In genomic region chr19:8451377-8451776, GRCh38 we compare ENCODE assay signal across 13 cellular contexts. TPM values are rescaled to one million over a fixed set of nuclear protein-coding genes. Genes with fewer than 3 reads are reported as not detected.
A peak's percentile ranks its signal among the peaks of the same experiment; 100 is the strongest.
DNase-seq lines count a peak whose midpoint lies in the region; ATAC-seq, FAIRE-seq and TF ChIP-seq lines count a peak whose summit lies in the region.
"Had no signal": no experiment of that assay in that cellular context is flagged by ENCODE, and none has a peak within 500 bp of the region (broad histone marks: within the 10 kb centered on the region; RNA-seq: fewer than 3 reads in every experiment).

No MANE protein-coding gene starts in this region.

- peaks cover 59% of the 10 kb centered on the region for H3K36me3 Mint-ChIP-seq in MCF 10A (ENCODE audit: insufficient read depth, unreplicated experiment)
- peaks cover 55% of the 10 kb centered on the region for H3K36me3 Mint-ChIP-seq in activated naive CD8-positive, alpha-beta T cell treated with anti-CD3 and anti-CD28 coated beads, Interleukin-2, amount 50 U/mL, for 24 hours (ENCODE audit: low read depth)

- no peak overlapping the region for H2BK12ac ChIP-seq in mesenchymal stem cell (ENCODE audit: low read length in 2 of 2)

- H3K4ac ChIP-seq in mesenchymal stem cell (ENCODE audit: low read depth in 1 of 2, low read length in 2 of 2), result no peak overlapping the region

- H3K9me3 ChIP-seq in breast epithelium (no peaks in the 10 kb centered on the region), mesenchymal stem cell (ENCODE audit: control insufficient read depth, low read length) (no peaks in the 10 kb centered on the region)

- no peak overlapping the region for H3K18ac ChIP-seq in mesenchymal stem cell (ENCODE audit: low read depth in 1 of 2, low read length in 2 of 2)

- H3K14ac ChIP-seq in mesenchymal stem cell (ENCODE audit: low read length in 2 of 2), result no peak overlapping the region

- BruUV-seq in MCF 10A (replicated peaks; lab: Mats Ljungman, UMichigan), result no TSS peak

- H2AFZ ChIP-seq in mesenchymal stem cell (ENCODE audit: low read depth, low read length), result no peak overlapping the region

- CTCF ChIA-PET in MCF 10A (lab: Yijun Ruan, JAX), result interaction anchor here (5.2 kb wide), 1 partner anchor 97 kb away, joined by 37 read pairs; no protein-coding TSS in a partner anchor

- no peaks in the 10 kb centered on the region for H3K9me3 Mint-ChIP-seq in MCF 10A (ENCODE audit: unreplicated experiment)
- H3K9me3 Mint-ChIP-seq in activated naive CD8-positive, alpha-beta T cell treated with anti-CD3 and anti-CD28 coated beads, Interleukin-2, amount 50 U/mL, for 24 hours, result no peaks in the 10 kb centered on the region

- TF ChIP-seq POLR2A in breast epithelium (IDR thresholded peaks at IDR 0.05) (no peak), erythroblast (IDR thresholded peaks at IDR 0.05; ENCODE audit: low read length) (no peak)

- H3K9ac ChIP-seq in mesenchymal stem cell (ENCODE audit: low read length), result peak overlapping the region; percentile 42

- TF ChIP-seq CTCF in MCF 10A (IDR thresholded peaks at IDR 0.05; ENCODE audit: unreplicated experiment) (no peak), breast epithelium (IDR thresholded peaks at IDR 0.05) (no peak)

- H3K4me1 ChIP-seq in breast epithelium (peaks cover 6 to 48% of the 10 kb centered on the region in 2 donors), mesenchymal stem cell (ENCODE audit: control insufficient read depth, insufficient read depth, low read depth, low read length) (peaks cover 43% of the 10 kb centered on the region)

- H3K23ac ChIP-seq in mesenchymal stem cell (ENCODE audit: low read length in 2 of 2), result no peak overlapping the region

- no peak for ATAC-seq in activated naive CD8-positive, alpha-beta T cell treated with anti-CD3 and anti-CD28 coated beads, Interleukin-2, amount 50 U/mL, for 24 hours
- no peak for ATAC-seq in esophagus mucosa
- ATAC-seq: left ventricle myocardium superior had no signal

- peak overlapping the region; percentile 31 for H3K4me2 ChIP-seq in mesenchymal stem cell (ENCODE audit: low read length, poor library complexity, severe bottlenecking)

- H4K8ac ChIP-seq in mesenchymal stem cell (ENCODE audit: low read length), result no peak overlapping the region

- no peak for FAIRE-seq in urothelium cell line (lab: Jason Lieb, UNC)

- no peak overlapping the region for H3K27ac ChIP-seq in breast epithelium
- H3K27ac ChIP-seq in mesenchymal stem cell (ENCODE audit: low read length, poor library complexity, severe bottlenecking), result peak overlapping the region; percentile 83

- peaks cover 42% of the 10 kb centered on the region for H3K4me1 Mint-ChIP-seq in MCF 10A (ENCODE audit: insufficient read depth, unreplicated experiment)
- peaks cover 80% of the 10 kb centered on the region for H3K4me1 Mint-ChIP-seq in activated naive CD8-positive, alpha-beta T cell treated with anti-CD3 and anti-CD28 coated beads, Interleukin-2, amount 50 U/mL, for 24 hours

- no peaks in the 10 kb centered on the region for H3K36me3 ChIP-seq in breast epithelium
- H3K36me3 ChIP-seq in mesenchymal stem cell (ENCODE audit: control insufficient read depth in 1 of 2, insufficient read depth in 2 of 2, low read depth in 1 of 2, low read length in 2 of 2), result peaks cover 13 to 30% of the 10 kb centered on the region in 2 experiments

- 77% methylated on average over 5 of the region's 6 CpGs for WGBS in mesenchymal stem cell

- H2BK120ac ChIP-seq in mesenchymal stem cell (ENCODE audit: low read depth, low read length), result no peak overlapping the region

- H2BK15ac ChIP-seq in mesenchymal stem cell (ENCODE audit: low read depth, poor library complexity, severe bottlenecking), result no peak overlapping the region

- H3K4me3 Mint-ChIP-seq in MCF 10A (ENCODE audit: unreplicated experiment), result peak overlapping the region; percentile 31
- peak overlapping the region; percentile 35 for H3K4me3 Mint-ChIP-seq in activated naive CD8-positive, alpha-beta T cell treated with anti-CD3 and anti-CD28 coated beads, Interleukin-2, amount 50 U/mL, for 24 hours

- no peaks in the 10 kb centered on the region for H3K79me1 ChIP-seq in mesenchymal stem cell (replicated peaks; ENCODE audit: low read length, poor library complexity, severe bottlenecking)

- H3K4me3 ChIP-seq in breast epithelium (no peak overlapping the region), mesenchymal stem cell (ENCODE audit: insufficient read depth in 1 of 2, low read depth in 1 of 2, low read length in 2 of 2) (peak overlapping the region in 1 of 2 experiments; percentile 39)

- H2AK5ac ChIP-seq in mesenchymal stem cell (ENCODE audit: low read length, severe bottlenecking), result peak overlapping the region; percentile 84

- H4K91ac ChIP-seq in mesenchymal stem cell (ENCODE audit: low read length), result no peak overlapping the region

- intact Hi-C loops in MCF 10A (cut with micrococcal nuclease) (loop anchor here (10.0 kb wide), 1 partner anchor 97 kb away; no protein-coding TSS in a partner anchor), breast epithelium (cut with DNase I; ENCODE audit: low total_unique reads) (loop anchor here (5.0 kb wide), 1 partner anchor 889 kb away; no protein-coding TSS in a partner anchor)

- H2BK5ac ChIP-seq in mesenchymal stem cell (ENCODE audit: low read depth, low read length, poor library complexity, severe bottlenecking), result peak overlapping the region; percentile 33

- no peak overlapping the region for H3K27ac Mint-ChIP-seq in MCF 10A (ENCODE audit: low read depth, unreplicated experiment)
- peak overlapping the region; percentile 32 for H3K27ac Mint-ChIP-seq in activated naive CD8-positive, alpha-beta T cell treated with anti-CD3 and anti-CD28 coated beads, Interleukin-2, amount 50 U/mL, for 24 hours

- no peaks in the 10 kb centered on the region for H3K27me3 ChIP-seq in breast epithelium
- H3K27me3 ChIP-seq in mesenchymal stem cell (ENCODE audit: control insufficient read depth in 1 of 2, insufficient read depth in 1 of 2, low read length in 2 of 2), result no peaks in the 10 kb centered on the region

- POLR2A ChIA-PET in MCF 10A (lab: Yijun Ruan, JAX), result no interaction called here

- DNase-seq in MCF 10A (ENCODE audit: unreplicated experiment) (no peak), breast epithelium (ENCODE audit: low spot score in 2 of 2) (no peak), mesenchymal stem cell (no peak), hippocampal formation (lab: John Stamatoyannopoulos, UW) (no peak), erythroblast (lab: John Stamatoyannopoulos, UW) (no peak), urothelium cell line (ENCODE audit: low spot score) (no peak)
- no peak for DNase-seq in activated naive CD8-positive, alpha-beta T cell treated with anti-CD3 and anti-CD28 coated beads, Interleukin-2, amount 50 U/mL, for 24 hours
- DNase-seq: foreskin melanocyte; GF-D8; left ventricle myocardium superior; NCI-H2081 treated with DMSO at 0.1 percent for 48 hours; stimulated activated CD4-positive, alpha-beta T cell treated with anti-CD3 and anti-CD28 coated beads, Interleukin-4, amount 100 ng/mL, for 1 hour had no signal

- no peaks in the 10 kb centered on the region for H3K27me3 Mint-ChIP-seq in MCF 10A (ENCODE audit: insufficient read depth, unreplicated experiment)
- no peaks in the 10 kb centered on the region for H3K27me3 Mint-ChIP-seq in activated naive CD8-positive, alpha-beta T cell treated with anti-CD3 and anti-CD28 coated beads, Interleukin-2, amount 50 U/mL, for 24 hours

RNA-seq across cellular contexts. Expression of gene HNRNPM, which starts 6.6 kb away (rescaled TPM):
- total RNA-seq in MCF 10A (2022) (149 and 161 TPM in 2 replicates), breast epithelium (100 to 1,000 TPM in 2 of 3 donors, 10 to 100 TPM in 1; 84.8 to 153 (median 116) TPM), esophagus mucosa (107 TPM)
- 84.5 TPM for polyA plus RNA-seq in mesenchymal stem cell (2013, experiment 1 of 2)
- polyA plus RNA-seq in mesenchymal stem cell (2013, experiment 2 of 2), result 82.9 TPM

RNA-seq across cellular contexts. Expression of gene MARCHF2, which starts 38.3 kb away (rescaled TPM):
- total RNA-seq in MCF 10A (2022) (8.3 and 11.5 TPM in 2 replicates), breast epithelium (100 to 1,000 TPM; 126 to 224 (median 132) TPM), esophagus mucosa (21.4 TPM)
- polyA plus RNA-seq in mesenchymal stem cell (2013, experiment 1 of 2), result 42.1 TPM
- polyA plus RNA-seq in mesenchymal stem cell (2013, experiment 2 of 2), result 39.4 TPM

RNA-seq across cellular contexts. Expression of gene PRAM1, which starts 51.1 kb away (rescaled TPM):
- total RNA-seq in MCF 10A (2022) (0.15 TPM in 1 of 2 replicates, not detected in the other), breast epithelium (under 1 TPM; 0.16 to 0.73 (median 0.33) TPM), esophagus mucosa (0.76 TPM)
- 0.03 TPM for polyA plus RNA-seq in mesenchymal stem cell (2013, experiment 1 of 2)
- polyA plus RNA-seq in mesenchymal stem cell (2013, experiment 2 of 2), result not detected
